ENCODE assay signal across 10 cellular contexts in genomic region chr2:237440819-237441281, GRCh38.
A peak's percentile ranks its signal among the peaks of the same experiment; 100 is the strongest.
DNase-seq lines count a peak whose midpoint lies in the region; ATAC-seq, FAIRE-seq and TF ChIP-seq lines count a peak whose summit lies in the region.
"Had no signal": no experiment of that assay in that cellular context is flagged by ENCODE, and none has a peak within 500 bp of the region (broad histone marks: within the 10 kb centered on the region; RNA-seq: fewer than 3 reads in every experiment).

No MANE protein-coding gene starts in this region.

- H3K4me3 ChIP-seq in BLaER1, result no peak overlapping the region
- H3K4me3 ChIP-seq in skin epidermis, result no peak overlapping the region
- H3K4me3 ChIP-seq: SJCRH30 had no signal

- H4K20me1 ChIP-seq in BLaER1, result no peaks in the 10 kb centered on the region

- peaks cover 88% of the 10 kb centered on the region for H3K4me1 Mint-ChIP-seq in activated naive CD4-positive, alpha-beta T cell treated with anti-CD3 and anti-CD28 coated beads, Interleukin-2, amount 50 U/mL, for 24 hours

- no peaks in the 10 kb centered on the region for H3K27me3 Mint-ChIP-seq in activated naive CD4-positive, alpha-beta T cell treated with anti-CD3 and anti-CD28 coated beads, Interleukin-2, amount 50 U/mL, for 24 hours

- no peak for FAIRE-seq in H54 (lab: Jason Lieb, UNC)

- TF ChIP-seq POLR2A in H54 (IDR thresholded peaks at IDR 0.05; ENCODE audit: low read depth, low read length), result no peak

- peaks cover 9% of the 10 kb centered on the region; the same call in 1 of the 2 replicates for H3K9me3 ChIP-seq in BLaER1
- H3K9me3 ChIP-seq: SJCRH30 had no signal

- H3K27ac ChIP-seq in BLaER1, result 0 out of 2 replicates have a peak overlapping the region, but pooled peaks have one; percentile 15
- H3K27ac ChIP-seq in skin epidermis, result peak overlapping the region in 13 of 21 experiments; percentile 5 to 76 (median 44)
- H3K27ac ChIP-seq: SJCRH30 had no signal

- H3K36me3 ChIP-seq in BLaER1, result no peaks in the 10 kb centered on the region
- H3K36me3 ChIP-seq: SJCRH30 had no signal

- no peak overlapping the region for H3K4me2 ChIP-seq in BLaER1

- H3K9ac ChIP-seq in BLaER1, result no peak overlapping the region

- H3K27ac Mint-ChIP-seq in activated naive CD4-positive, alpha-beta T cell treated with anti-CD3 and anti-CD28 coated beads, Interleukin-2, amount 50 U/mL, for 24 hours, result peak overlapping the region; percentile 99

- H3K36me3 Mint-ChIP-seq in activated naive CD4-positive, alpha-beta T cell treated with anti-CD3 and anti-CD28 coated beads, Interleukin-2, amount 50 U/mL, for 24 hours, result no peaks in the 10 kb centered on the region

- H3K27me3 ChIP-seq in BLaER1, result no peaks in the 10 kb centered on the region
- H3K27me3 ChIP-seq: SJCRH30 had no signal

- H3K9me3 Mint-ChIP-seq in activated naive CD4-positive, alpha-beta T cell treated with anti-CD3 and anti-CD28 coated beads, Interleukin-2, amount 50 U/mL, for 24 hours, result no peaks in the 10 kb centered on the region

- H3K4me1 ChIP-seq in BLaER1, result peaks cover 51% of the 10 kb centered on the region
- H3K4me1 ChIP-seq: SJCRH30 had no signal

- H3K4me3 Mint-ChIP-seq in activated naive CD4-positive, alpha-beta T cell treated with anti-CD3 and anti-CD28 coated beads, Interleukin-2, amount 50 U/mL, for 24 hours, result peak overlapping the region; percentile 73

- DNase-seq in HCEC 1CT (peak; percentile 49), hippocampal formation (lab: John Stamatoyannopoulos, UW) (no peak), H54 (ENCODE audit: insufficient read length, low spot score) (no peak), NCI-H526 (lab: John Stamatoyannopoulos, UW) (no peak)
- DNase-seq: NCI-H2081, SJCRH30 had no signal

- ATAC-seq in GM21526 (IDR thresholded peaks at IDR 0.05; ENCODE audit: low FRiP score, unreplicated experiment), result no peak
